ENCODE assay signal across 14 cellular contexts in genomic region chr2:28400434-28400833, GRCh38. TPM values are rescaled to one million over a fixed set of nuclear protein-coding genes. Genes with fewer than 3 reads are reported as not detected.
DNase-seq lines count a peak whose midpoint lies in the region; ATAC-seq, FAIRE-seq and TF ChIP-seq lines count a peak whose summit lies in the region.
"Had no signal": no experiment of that assay in that cellular context is flagged by ENCODE, and none has a peak within 500 bp of the region (broad histone marks: within the 10 kb centered on the region; RNA-seq: fewer than 3 reads in every experiment).

No MANE protein-coding gene starts in this region.

- no peaks in the 10 kb centered on the region for H3K27me3 ChIP-seq in keratinocyte (ENCODE audit: control insufficient read depth, extremely low read depth, insufficient read depth, low read length)
- no peaks in the 10 kb centered on the region for H3K27me3 ChIP-seq in smooth muscle cell (ENCODE audit: low read depth)
- H3K27me3 ChIP-seq in CD8-positive, alpha-beta T cell (ENCODE audit: insufficient read depth, low read length): no peaks in the 10 kb centered on the region
- H3K27me3 ChIP-seq: brain microvascular endothelial cell had no signal

- H3K9me3 ChIP-seq in keratinocyte (ENCODE audit: control insufficient read depth, low read depth, low read length) (no peaks in the 10 kb centered on the region), smooth muscle cell (replicated peaks; ENCODE audit: low read depth) (no peaks in the 10 kb centered on the region)
- no peaks in the 10 kb centered on the region for H3K9me3 ChIP-seq in CD8-positive, alpha-beta T cell (ENCODE audit: low read length)

- H3K36me3 Mint-ChIP-seq in CD8-positive, alpha-beta T cell: peaks cover 20% of the 10 kb centered on the region

- peak; percentile 12 for DNase-seq in NCI-H2227 (lab: John Stamatoyannopoulos, UW; ENCODE audit: unreplicated experiment)
- no peak for DNase-seq in NCI-H2227 treated with DMSO at 0.1 percent for 48 hours (lab: John Stamatoyannopoulos, UW)
- DNase-seq in keratinocyte (ENCODE audit: low read depth, low spot score): no peak
- no peak for DNase-seq in smooth muscle cell (lab: John Stamatoyannopoulos, UW; ENCODE audit: unreplicated experiment)
- DNase-seq in CD8-positive, alpha-beta T cell: no peak
- no peak for DNase-seq in G401 (ENCODE audit: low spot score)
- DNase-seq in mucosa of gallbladder (ENCODE audit: low spot score): no peak
- DNase-seq: brain microvascular endothelial cell; NCI-H2081 treated with DMSO at 0.1 percent for 48 hours; nephron progenitor cell; stimulated activated CD4-positive, alpha-beta T cell treated with anti-CD3 and anti-CD28 coated beads, Interleukin-2, amount 100 ng/mL, for 24 hours had no signal

- H3K27ac ChIP-seq in angular gyrus (ENCODE audit: low read depth, low read length) (peak overlapping the region; percentile 1), keratinocyte (ENCODE audit: control insufficient read depth, insufficient read depth, low read length) (no peak overlapping the region), smooth muscle cell (ENCODE audit: low read depth) (peak overlapping the region; percentile 99)
- H3K27ac ChIP-seq in CD8-positive, alpha-beta T cell (ENCODE audit: low read depth, low read length): no peak overlapping the region
- H3K27ac ChIP-seq: brain microvascular endothelial cell had no signal

- peaks cover 20 to 66% of the 10 kb centered on the region in 2 experiments for H3K36me3 ChIP-seq in keratinocyte (ENCODE audit: control insufficient read depth in 2 of 2, extremely low read depth in 1 of 2, insufficient read depth in 2 of 2, low read length in 2 of 2)
- peaks cover under 1% of the 10 kb centered on the region for H3K36me3 ChIP-seq in smooth muscle cell (ENCODE audit: low read depth)
- peaks cover 3% of the 10 kb centered on the region for H3K36me3 ChIP-seq in CD8-positive, alpha-beta T cell (ENCODE audit: insufficient read depth, low read length)

- CTCF ChIA-PET in CD8-positive, alpha-beta T cell (lab: Charles Lee): interaction anchor here (1.2 to 1.3 kb wide), 3 partner anchors 10 to 52 kb away, joined by 3 to 5 read pairs (median 4); no protein-coding TSS in a partner anchor

- peaks cover 47% of the 10 kb centered on the region for H3K4me1 ChIP-seq in keratinocyte (ENCODE audit: control insufficient read depth, extremely low read depth, insufficient read depth, low read length)
- peaks cover 24% of the 10 kb centered on the region for H3K4me1 ChIP-seq in smooth muscle cell (ENCODE audit: low read depth)
- H3K4me1 ChIP-seq in CD8-positive, alpha-beta T cell (ENCODE audit: insufficient read depth, low read length): peaks cover 24% of the 10 kb centered on the region

- ATAC-seq in CD8-positive, alpha-beta T cell: no peak
- ATAC-seq: K562 had no signal

- intact Hi-C loops in CD8-positive, alpha-beta T cell (cut with DNase I, micrococcal nuclease): no loop called here

- peaks cover 34% of the 10 kb centered on the region for H3F3A ChIP-seq in smooth muscle cell (ENCODE audit: low read depth)

- no peak overlapping the region for H3K27ac Mint-ChIP-seq in CD8-positive, alpha-beta T cell
- H3K27ac Mint-ChIP-seq: nephron progenitor cell had no signal

- FAIRE-seq in keratinocyte (lab: Jason Lieb, UNC): no peak
- FAIRE-seq: A204.1, K562 had no signal

- no peak overlapping the region for H2AFZ ChIP-seq in keratinocyte (ENCODE audit: control insufficient read depth, low read length)
- no peak overlapping the region for H2AFZ ChIP-seq in smooth muscle cell (ENCODE audit: low read depth)

- no peak overlapping the region for H3K4me3 Mint-ChIP-seq in CD8-positive, alpha-beta T cell
- H3K4me3 Mint-ChIP-seq: nephron progenitor cell had no signal

- no peaks in the 10 kb centered on the region for H3K9me1 ChIP-seq in keratinocyte (ENCODE audit: control insufficient read depth, extremely low read depth, insufficient read depth, low read length)

- in situ Hi-C loops in G401 (cut with HindIII; ENCODE audit: low sequenced_read_pairs): no loop called here

- peaks cover 33% of the 10 kb centered on the region for H3K4me1 Mint-ChIP-seq in CD8-positive, alpha-beta T cell (ENCODE audit: low read depth)

- peaks cover 92% of the 10 kb centered on the region for H3K79me2 ChIP-seq in keratinocyte (ENCODE audit: control insufficient read depth, insufficient read depth, low read length)
- peaks cover 100% of the 10 kb centered on the region for H3K79me2 ChIP-seq in smooth muscle cell (ENCODE audit: low read depth)

- peak overlapping the region; percentile 24 for H3K4me2 ChIP-seq in keratinocyte (ENCODE audit: control insufficient read depth, extremely low read depth, insufficient read depth, low read depth, low read length)
- peak overlapping the region; percentile 90 for H3K4me2 ChIP-seq in smooth muscle cell

- no peaks in the 10 kb centered on the region for H3K27me3 Mint-ChIP-seq in CD8-positive, alpha-beta T cell (ENCODE audit: low read depth)

- POLR2A ChIA-PET in CD8-positive, alpha-beta T cell (lab: Charles Lee): interaction anchor here (0.6 kb wide), 1 partner anchor 149 kb away, joined by 3 read pairs; no protein-coding TSS in a partner anchor

- H3K9ac ChIP-seq in keratinocyte (ENCODE audit: control insufficient read depth, extremely low read depth, insufficient read depth, low read length) (peak overlapping the region; percentile 1), smooth muscle cell (ENCODE audit: low read depth) (peak overlapping the region; percentile 11)

- no peak for TF ChIP-seq CTCF in keratinocyte (optimal IDR thresholded peaks at IDR 0.05 in 1 of 3, IDR thresholded peaks at IDR 0.05 in 1 of 3, conservative IDR thresholded peaks at IDR 0.05 in 1 of 3; ENCODE audit: extremely low read depth in 1 of 3, insufficient read depth in 2 of 3, low read length in 3 of 3)
- TF ChIP-seq CTCF in smooth muscle cell (IDR thresholded peaks at IDR 0.05; ENCODE audit: borderline replicate concordance, insufficient read depth, poor library complexity, severe bottlenecking): no peak
- TF ChIP-seq CTCF in CD8-positive, alpha-beta T cell (IDR thresholded peaks at IDR 0.05): no peak

- H3K4me3 ChIP-seq in keratinocyte (ENCODE audit: control insufficient read depth in 2 of 3, extremely low read depth in 1 of 3, insufficient read depth in 2 of 3, low read depth in 1 of 3, low read length in 3 of 3) (no peak overlapping the region), smooth muscle cell (peak overlapping the region; percentile 3)
- H3K4me3 ChIP-seq in CD8-positive, alpha-beta T cell (ENCODE audit: low read depth, low read length): no peak overlapping the region
- H3K4me3 ChIP-seq: K562 had no signal

- H4K20me1 ChIP-seq in keratinocyte (ENCODE audit: control insufficient read depth, extremely low read depth, insufficient read depth, low read length) (peaks cover 18% of the 10 kb centered on the region), smooth muscle cell (ENCODE audit: low read depth) (peaks cover 99% of the 10 kb centered on the region)

- WGBS in smooth muscle cell (ENCODE audit: low lambda C conversion rate): 39% methylated on average over 7 of the region's 7 CpGs

- dilution Hi-C loops in keratinocyte (cut with MboI; ENCODE audit: extremely low pct_ligation_motif_present, low sequenced_read_pairs): no loop called here

- H3K9me3 Mint-ChIP-seq in CD8-positive, alpha-beta T cell: no peaks in the 10 kb centered on the region
- H3K9me3 Mint-ChIP-seq: nephron progenitor cell had no signal

RNA-seq across cellular contexts. Expression of gene FOSL2, which starts 7.8 kb away (rescaled TPM):
- 20.4 to 32.7 TPM (median 24.1 TPM) in 3 replicates for polyA plus RNA-seq in keratinocyte
- polyA plus RNA-seq in keratinocyte (2011; ENCODE audit: low read depth): 34.5 TPM
- 20.3 and 23.5 TPM in 2 replicates for polyA plus RNA-seq in keratinocyte (2011; cell fraction: cytosol; rRNA removed)
- polyA plus RNA-seq in keratinocyte (2011; cell fraction: nucleus; rRNA removed): 65.4 and 67.8 TPM in 2 replicates
- 24.4 and 59.1 TPM in 2 replicates for polyA plus RNA-seq in keratinocyte (2012; ENCODE audit: low replicate concordance)
- 40.4 to 67.6 TPM (median 60.8 TPM) in 3 replicates for polyA minus RNA-seq in keratinocyte
- polyA minus RNA-seq in keratinocyte (2011; cell fraction: cytosol; rRNA and poly(A)+ RNA removed): 47.8 TPM
- 63.4 and 86.1 TPM in 2 replicates for polyA minus RNA-seq in keratinocyte (2011; cell fraction: nucleus; rRNA and poly(A)+ RNA removed)
- total RNA-seq in smooth muscle cell: 106 and 120 TPM in 2 replicates
- polyA plus RNA-seq in smooth muscle cell: 70.8 and 72.6 TPM in 2 replicates
- total RNA-seq in CD8-positive, alpha-beta T cell: 100 to 1,000 TPM; 359 to 360 TPM
- total RNA-seq in G401 (2014; rRNA removed; shearing (Covaris generic)): 12.1 and 16.1 TPM in 2 replicates
- 162 TPM for total RNA-seq in mucosa of gallbladder

Comparison
In these comparisons a context has a peak if more than half of its experiments do, and no peak if none do; other contexts are left out.
1. H3K27ac ChIP-seq: peak in angular gyrus (single experiment) and smooth muscle cell (single experiment); none in keratinocyte (single experiment) and CD8-positive, alpha-beta T cell (single experiment).